In the genomic region with DNA sequence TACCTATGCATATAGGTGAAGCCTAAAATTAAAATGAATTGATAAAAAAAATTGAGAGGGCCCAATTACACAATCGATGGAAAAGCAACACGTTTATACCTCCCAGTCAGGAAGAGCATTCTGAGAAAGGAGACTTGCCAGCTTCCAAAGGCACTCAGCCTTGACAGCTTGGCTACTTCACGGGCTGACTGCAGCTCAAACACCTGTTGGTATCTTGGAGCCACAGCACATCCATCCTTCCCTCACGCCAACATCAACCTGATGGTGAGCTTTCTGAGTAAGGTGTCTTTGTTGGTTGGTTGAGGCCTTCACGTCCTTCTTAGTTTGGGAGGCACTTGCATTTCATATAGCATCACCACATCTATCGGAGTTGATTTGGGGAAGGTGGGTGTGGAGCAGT, we compare ENCODE assay signal across 18 cellular contexts.
DNase-seq lines count a peak whose midpoint lies in the region; ATAC-seq and TF ChIP-seq lines count a peak whose summit lies in the region.
"Had no signal": no experiment of that assay in that cellular context is flagged by ENCODE, and none has a peak within 500 bp of the region (broad histone marks: within the 10 kb centered on the region; RNA-seq: fewer than 3 reads in every experiment).

No MANE protein-coding gene starts in this region.

- no peaks in the 10 kb centered on the region for H3K9me3 Mint-ChIP-seq in activated T-cell treated with anti-CD3 and anti-CD28 coated beads, Interleukin-2, amount 50 U/mL, for 72 hours
- peaks cover 3% of the 10 kb centered on the region for H3K9me3 Mint-ChIP-seq in chondrocyte (ENCODE audit: low read depth)
- H3K9me3 Mint-ChIP-seq: naive B cell had no signal

- no peaks in the 10 kb centered on the region for H4K20me1 ChIP-seq in OCI-LY3 (ENCODE audit: insufficient read depth, low read length)
- no peaks in the 10 kb centered on the region for H4K20me1 ChIP-seq in smooth muscle cell (ENCODE audit: low read depth)

- H3K9ac ChIP-seq in OCI-LY3 (ENCODE audit: low read length), result no peak overlapping the region
- H3K9ac ChIP-seq in smooth muscle cell (ENCODE audit: low read depth), result no peak overlapping the region
- H3K9ac ChIP-seq: KMS-11 had no signal

- peak overlapping the region; percentile 85 for H3K27ac Mint-ChIP-seq in activated T-cell treated with anti-CD3 and anti-CD28 coated beads, Interleukin-2, amount 50 U/mL, for 72 hours
- peak overlapping the region; percentile 92 for H3K27ac Mint-ChIP-seq in chondrocyte (ENCODE audit: unreplicated experiment)
- H3K27ac Mint-ChIP-seq: endodermal cell, progenitor cell of endocrine pancreas had no signal

- no peaks in the 10 kb centered on the region for H3K27me3 ChIP-seq in OCI-LY3 (ENCODE audit: low read depth, low read length)
- no peaks in the 10 kb centered on the region for H3K27me3 ChIP-seq in smooth muscle cell (ENCODE audit: low read depth)

- H3K9me3 ChIP-seq in OCI-LY3 (ENCODE audit: insufficient read depth, low read length) (no peaks in the 10 kb centered on the region), smooth muscle cell (replicated peaks; ENCODE audit: low read depth) (no peaks in the 10 kb centered on the region)

- H3K36me3 ChIP-seq in OCI-LY3 (replicated peaks; ENCODE audit: low read depth, low read length), result no peaks in the 10 kb centered on the region
- H3K36me3 ChIP-seq in smooth muscle cell (ENCODE audit: low read depth), result no peaks in the 10 kb centered on the region

- H3F3A ChIP-seq in smooth muscle cell (ENCODE audit: low read depth), result peaks cover 10% of the 10 kb centered on the region

- H3K27ac ChIP-seq in OCI-LY3 (ENCODE audit: low read length) (no peak overlapping the region), smooth muscle cell (ENCODE audit: low read depth) (peak overlapping the region; percentile 99)
- H3K27ac ChIP-seq: KMS-11 had no signal

- no peak overlapping the region for H2AFZ ChIP-seq in OCI-LY3 (ENCODE audit: low read depth, low read length)
- no peak overlapping the region for H2AFZ ChIP-seq in smooth muscle cell (ENCODE audit: low read depth)

- peak overlapping the region; percentile 52 to 84 for H3K4me3 Mint-ChIP-seq in activated T-cell treated with anti-CD3 and anti-CD28 coated beads, Interleukin-2, amount 50 U/mL, for 72 hours
- no peak overlapping the region for H3K4me3 Mint-ChIP-seq in chondrocyte (ENCODE audit: unreplicated experiment)
- H3K4me3 Mint-ChIP-seq: endodermal cell, naive B cell had no signal

- peaks cover 78% of the 10 kb centered on the region for H3K4me1 Mint-ChIP-seq in activated T-cell treated with anti-CD3 and anti-CD28 coated beads, Interleukin-2, amount 50 U/mL, for 72 hours (ENCODE audit: low read depth)
- peaks cover 70% of the 10 kb centered on the region for H3K4me1 Mint-ChIP-seq in chondrocyte (ENCODE audit: low read depth)

- no peak for DNase-seq in activated T-cell treated with anti-CD3 and anti-CD28 coated beads, Interleukin-2, amount 50 U/mL, for 72 hours
- DNase-seq in activated T-cell treated with anti-CD3 and anti-CD28 coated beads for 4 hours (no peak), chondrocyte (ENCODE audit: low spot score) (no peak), smooth muscle cell (lab: John Stamatoyannopoulos, UW; ENCODE audit: unreplicated experiment) (no peak), NK-92 (lab: John Stamatoyannopoulos, UW; ENCODE audit: unreplicated experiment) (no peak)
- DNase-seq: activated CD4-positive, alpha-beta T cell treated with anti-CD3 and anti-CD28 coated beads, Interleukin-2, amount 50 U/mL, for 4 hours; AML-193; caudate nucleus; endodermal cell; foreskin fibroblast; naive B cell; NCI-H1105 treated with DMSO at 0.1 percent for 48 hours; SHP77 had no signal

- peaks cover 7% of the 10 kb centered on the region for H3K27me3 Mint-ChIP-seq in activated T-cell treated with anti-CD3 and anti-CD28 coated beads, Interleukin-2, amount 50 U/mL, for 72 hours (ENCODE audit: low read depth)
- H3K27me3 Mint-ChIP-seq in chondrocyte (ENCODE audit: low read depth), result no peaks in the 10 kb centered on the region
- H3K27me3 Mint-ChIP-seq: progenitor cell of endocrine pancreas had no signal

- peak overlapping the region; percentile 40 for H3K4me2 ChIP-seq in OCI-LY3 (ENCODE audit: low read length)
- H3K4me2 ChIP-seq in smooth muscle cell, result peak overlapping the region; percentile 78
- H3K4me2 ChIP-seq: KMS-11 had no signal

- TF ChIP-seq CTCF in OCI-LY3 (IDR thresholded peaks at IDR 0.05; ENCODE audit: low read depth, low read length), result no peak
- no peak for TF ChIP-seq CTCF in chondrocyte (IDR thresholded peaks at IDR 0.05)
- no peak for TF ChIP-seq CTCF in smooth muscle cell (IDR thresholded peaks at IDR 0.05; ENCODE audit: borderline replicate concordance, insufficient read depth, poor library complexity, severe bottlenecking)

- H3K4me1 ChIP-seq in OCI-LY3 (ENCODE audit: low read length), result peaks cover 40% of the 10 kb centered on the region
- H3K4me1 ChIP-seq in smooth muscle cell (ENCODE audit: low read depth), result peaks cover 32% of the 10 kb centered on the region

- peaks cover 6 to 7% of the 10 kb centered on the region in 2 donors for H3K36me3 Mint-ChIP-seq in activated T-cell treated with anti-CD3 and anti-CD28 coated beads, Interleukin-2, amount 50 U/mL, for 72 hours (ENCODE audit: insufficient read depth in 2 of 2)
- no peaks in the 10 kb centered on the region for H3K36me3 Mint-ChIP-seq in chondrocyte (ENCODE audit: low read depth)
- H3K36me3 Mint-ChIP-seq: naive B cell had no signal

- no peaks in the 10 kb centered on the region for H3K79me2 ChIP-seq in OCI-LY3 (ENCODE audit: low read length)
- H3K79me2 ChIP-seq in smooth muscle cell (ENCODE audit: low read depth), result peaks cover 75% of the 10 kb centered on the region

- WGBS in smooth muscle cell (ENCODE audit: low lambda C conversion rate), result 77% methylated on average over 6 of the region's 6 CpGs

- ATAC-seq in activated T-cell treated with anti-CD3 and anti-CD28 coated beads, Interleukin-2, amount 50 U/mL, for 72 hours (replicated peaks in 1 of 2), result no peak
- no peak for ATAC-seq in HG02938 (IDR thresholded peaks at IDR 0.05; ENCODE audit: unreplicated experiment)
- ATAC-seq in HG03342 (IDR thresholded peaks at IDR 0.05; ENCODE audit: unreplicated experiment), result no peak

- H3K4me3 ChIP-seq in OCI-LY3 (ENCODE audit: low read length) (no peak overlapping the region), smooth muscle cell (no peak overlapping the region)
